Comparison of ENCODE assay signal across 13 cellular contexts in the genomic region with DNA sequence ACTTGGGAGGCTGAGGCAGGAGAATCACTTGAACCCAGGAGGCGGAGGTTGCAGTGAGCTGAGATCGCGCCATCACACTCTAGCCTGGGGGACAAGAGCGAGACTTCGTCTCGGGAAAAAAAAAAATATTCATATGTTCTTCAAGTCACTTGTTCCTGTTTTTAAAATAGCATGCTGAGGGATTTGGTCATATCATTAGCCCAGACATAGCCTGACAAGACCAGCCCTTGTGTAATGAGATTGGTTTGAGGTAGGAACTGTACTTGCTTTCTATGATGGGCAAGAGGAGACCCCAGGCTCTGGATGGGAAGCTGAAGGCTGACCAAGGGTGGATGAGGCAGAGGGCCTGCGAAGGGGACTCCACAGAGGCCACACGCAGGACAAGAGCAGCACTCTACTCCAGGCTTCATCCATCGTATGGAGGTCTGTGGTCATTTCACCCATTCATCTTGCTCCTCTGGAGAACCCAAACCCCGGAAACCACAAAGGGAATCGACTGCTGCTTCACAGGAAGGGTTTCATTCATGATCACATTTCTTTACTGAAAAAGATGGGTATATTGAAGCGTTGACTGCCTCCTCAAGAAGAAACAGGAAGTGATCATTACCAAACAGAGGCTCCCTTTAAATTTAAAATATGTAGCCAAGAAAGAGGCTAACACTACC.
DNase-seq lines count a peak whose midpoint lies in the region; ATAC-seq lines count a peak whose summit lies in the region.
"Had no signal": no experiment of that assay in that cellular context is flagged by ENCODE, and none has a peak within 500 bp of the region (broad histone marks: within the 10 kb centered on the region; RNA-seq: fewer than 3 reads in every experiment).

No MANE protein-coding gene starts in this region.

- H3K9me3 Mint-ChIP-seq in activated naive CD4-positive, alpha-beta T cell treated with anti-CD3 and anti-CD28 coated beads, Interleukin-2, amount 50 U/mL, for 72 hours: peaks cover 7 to 13% of the 10 kb centered on the region in 2 donors
- peaks cover 8% of the 10 kb centered on the region for H3K9me3 Mint-ChIP-seq in activated naive CD4-positive, alpha-beta T cell treated with anti-CD3 and anti-CD28 coated beads, Interleukin-2, amount 10 ng/mL, durations not matched to agents 7 days and 5 days
- H3K9me3 Mint-ChIP-seq in stimulated activated memory B cell treated with anti-CD40 and anti-IgM and Interleukin-4, amounts not matched to agents 10 μg/mL and 1 μg/mL and 100 μg/mL, for 72 hours: peaks cover 9% of the 10 kb centered on the region

- H3K4me1 Mint-ChIP-seq in activated naive CD4-positive, alpha-beta T cell treated with anti-CD3 and anti-CD28 coated beads, Interleukin-2, amount 10 ng/mL, durations not matched to agents 7 days and 5 days: peaks cover 22% of the 10 kb centered on the region
- H3K4me1 Mint-ChIP-seq in stimulated activated memory B cell treated with anti-CD40 and anti-IgM and Interleukin-4, amounts not matched to agents 10 μg/mL and 1 μg/mL and 100 μg/mL, for 72 hours: peaks cover 34% of the 10 kb centered on the region

- H3K36me3 Mint-ChIP-seq in activated naive CD4-positive, alpha-beta T cell treated with anti-CD3 and anti-CD28 coated beads, Interleukin-2, amount 50 U/mL, for 72 hours: peaks cover 9 to 10% of the 10 kb centered on the region in 2 donors
- peaks cover 1% of the 10 kb centered on the region for H3K36me3 Mint-ChIP-seq in activated naive CD4-positive, alpha-beta T cell treated with anti-CD3 and anti-CD28 coated beads, Interleukin-2, amount 10 ng/mL, durations not matched to agents 7 days and 5 days
- peaks cover 14% of the 10 kb centered on the region for H3K36me3 Mint-ChIP-seq in stimulated activated memory B cell treated with anti-CD40 and anti-IgM and Interleukin-4, amounts not matched to agents 10 μg/mL and 1 μg/mL and 100 μg/mL, for 72 hours

- peak overlapping the region; percentile 26 to 45 for H3K27ac Mint-ChIP-seq in activated naive CD4-positive, alpha-beta T cell treated with anti-CD3 and anti-CD28 coated beads, Interleukin-2, amount 50 U/mL, for 72 hours
- H3K27ac Mint-ChIP-seq in activated naive CD4-positive, alpha-beta T cell treated with anti-CD3 and anti-CD28 coated beads, Interleukin-2, amount 10 ng/mL, durations not matched to agents 7 days and 5 days: no peak overlapping the region
- H3K27ac Mint-ChIP-seq in stimulated activated memory B cell treated with anti-CD40 and anti-IgM and Interleukin-4, amounts not matched to agents 10 μg/mL and 1 μg/mL and 100 μg/mL, for 72 hours: peak overlapping the region; percentile 64

- CTCF ChIA-PET in activated naive CD4-positive, alpha-beta T cell treated with anti-CD3 and anti-CD28 coated beads, Interleukin-2, amount 10 ng/mL, durations not matched to agents 7 days and 5 days (lab: Charles Lee): no interaction called here

- H3K4me3 Mint-ChIP-seq in activated naive CD4-positive, alpha-beta T cell treated with anti-CD3 and anti-CD28 coated beads, Interleukin-2, amount 10 ng/mL, durations not matched to agents 7 days and 5 days: no peak overlapping the region
- no peak overlapping the region for H3K4me3 Mint-ChIP-seq in stimulated activated memory B cell treated with anti-CD40 and anti-IgM and Interleukin-4, amounts not matched to agents 10 μg/mL and 1 μg/mL and 100 μg/mL, for 72 hours

- no peaks in the 10 kb centered on the region for H3K27me3 Mint-ChIP-seq in activated naive CD4-positive, alpha-beta T cell treated with anti-CD3 and anti-CD28 coated beads, Interleukin-2, amount 10 ng/mL, durations not matched to agents 7 days and 5 days
- no peaks in the 10 kb centered on the region for H3K27me3 Mint-ChIP-seq in stimulated activated memory B cell treated with anti-CD40 and anti-IgM and Interleukin-4, amounts not matched to agents 10 μg/mL and 1 μg/mL and 100 μg/mL, for 72 hours

- peak; percentile 22 to 74 for ATAC-seq in activated naive CD4-positive, alpha-beta T cell treated with anti-CD3 and anti-CD28 coated beads, Interleukin-2, amount 50 U/mL, for 72 hours
- ATAC-seq in HG03103 (IDR thresholded peaks at IDR 0.05; ENCODE audit: low read depth, unreplicated experiment): peak; percentile 64
- peak; percentile 69 for ATAC-seq in stimulated activated memory B cell treated with anti-CD40 and anti-IgM and Interleukin-4, amounts not matched to agents 10 μg/mL and 1 μg/mL and 100 μg/mL, for 72 hours

- no peak for DNase-seq in activated naive CD4-positive, alpha-beta T cell treated with anti-CD3 and anti-CD28 coated beads, Interleukin-2, amount 50 U/mL, for 72 hours (ENCODE audit: low spot score in 2 of 2)
- no peak for DNase-seq in activated naive CD4-positive, alpha-beta T cell treated with anti-CD3 and anti-CD28 coated beads, Interleukin-2, amount 10 ng/mL, durations not matched to agents 7 days and 5 days
- DNase-seq in SKM-1 (lab: John Stamatoyannopoulos, UW; ENCODE audit: unreplicated experiment) (peak; percentile 90), DMS53 treated with DMSO at 0.1 percent for 48 hours (lab: John Stamatoyannopoulos, UW; ENCODE audit: unreplicated experiment) (no peak), dermis blood vessel endothelial cell (no peak), NCI-H345 (lab: John Stamatoyannopoulos, UW) (no peak)
- DNase-seq: activated CD4-positive, alpha-beta T cell treated with anti-CD3 and anti-CD28 coated beads, Interleukin-2, amount 50 U/mL, for 1 hour; activated naive CD4-positive, alpha-beta T cell treated with anti-CD3 and anti-CD28 coated beads, Interleukin-2, amount 50 U/mL, for 16 hours; mesendoderm; NCI-H1436 treated with DMSO at 0.1 percent for 48 hours; NCI-H82 had no signal
